Comparison of ENCODE assay signal across 39 cellular contexts in the genomic region with DNA sequence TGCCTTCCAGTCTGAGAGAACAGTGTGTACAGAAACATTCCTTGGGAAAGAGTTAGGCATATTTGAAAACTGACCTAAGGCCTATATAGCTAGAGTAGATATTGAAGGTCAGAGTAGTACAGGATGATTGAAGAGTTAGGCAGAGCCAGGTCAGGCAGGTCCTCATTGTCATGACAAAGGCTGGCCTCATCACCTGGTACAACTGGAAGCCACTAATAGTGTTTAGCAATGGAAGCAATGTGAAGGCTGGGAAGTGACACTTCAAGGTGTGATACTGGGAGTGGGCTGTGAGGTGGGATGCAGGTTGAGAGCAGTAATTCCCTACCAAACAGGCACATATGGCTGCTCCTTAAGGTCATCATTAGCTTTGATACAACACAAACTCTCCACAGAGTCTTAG.
"Had no signal": no experiment of that assay in that cellular context is flagged by ENCODE, and none has a peak within 500 bp of the region (broad histone marks: within the 10 kb centered on the region; RNA-seq: fewer than 3 reads in every experiment).

No MANE protein-coding gene starts in this region.

- H3K27me3 Mint-ChIP-seq: activated CD4-positive, alpha-beta memory T cell treated with anti-CD3 and anti-CD28 coated beads, Interleukin-2, amount 10 ng/mL, durations not matched to agents 7 days and 5 days; activated CD4-positive, alpha-beta T cell treated with anti-CD3 and anti-CD28 coated beads, Interleukin-2, amount 10 ng/mL, durations not matched to agents 7 days and 5 days; activated naive CD8-positive, alpha-beta T cell treated with anti-CD3 and anti-CD28 coated beads, Interleukin-2, amount 10 ng/mL, durations not matched to agents 7 days and 5 days; activated naive CD8-positive, alpha-beta T cell treated with anti-CD3 and anti-CD28 coated beads, Interleukin-2, amount 50 U/mL, for 24 hours; brain; central memory CD8-positive, alpha-beta T cell had no signal

- H3K4me1 Mint-ChIP-seq: activated CD4-positive, alpha-beta memory T cell treated with anti-CD3 and anti-CD28 coated beads, Interleukin-2, amount 10 ng/mL, durations not matched to agents 7 days and 5 days; activated CD4-positive, alpha-beta T cell treated with anti-CD3 and anti-CD28 coated beads for 36 hours; activated CD4-positive, alpha-beta T cell treated with anti-CD3 and anti-CD28 coated beads, Interleukin-2, amount 10 ng/mL, durations not matched to agents 7 days and 5 days; activated CD8-positive, alpha-beta memory T cell treated with anti-CD3 and anti-CD28 coated beads, Interleukin-2, amount 10 ng/mL, durations not matched to agents 7 days and 5 days; activated naive CD4-positive, alpha-beta T cell treated with anti-CD3 and anti-CD28 coated beads, Interleukin-2, amount 10 ng/mL, durations not matched to agents 7 days and 5 days; activated naive CD4-positive, alpha-beta T cell treated with anti-CD3 and anti-CD28 coated beads, Interleukin-2, amount 50 U/mL, for 24 hours; activated naive CD8-positive, alpha-beta T cell treated with anti-CD3 and anti-CD28 coated beads, Interleukin-2, amount 10 ng/mL, durations not matched to agents 7 days and 5 days; activated naive CD8-positive, alpha-beta T cell treated with anti-CD3 and anti-CD28 coated beads, Interleukin-2, amount 50 U/mL, for 24 hours; central memory CD8-positive, alpha-beta T cell had no signal

- H3K9me3 ChIP-seq: ascending aorta had no signal

- H3K4me1 ChIP-seq: ascending aorta had no signal

- ATAC-seq: activated CD4-positive, alpha-beta T cell treated with anti-CD3 and anti-CD28 coated beads for 36 hours; activated CD4-positive, CD25-positive, alpha-beta regulatory T cell treated with anti-CD3 and anti-CD28 coated beads, Interleukin-2, amount 50 U/mL, for 24 hours; activated CD8-positive, alpha-beta memory T cell treated with anti-CD3 and anti-CD28 coated beads, Interleukin-2, amount 10 ng/mL, durations not matched to agents 7 days and 5 days; activated CD8-positive, alpha-beta T cell treated with anti-CD3 and anti-CD28 coated beads, Interleukin-2, amount 10 ng/mL, durations not matched to agents 7 days and 5 days; activated naive CD8-positive, alpha-beta T cell treated with anti-CD3 and anti-CD28 coated beads, Interleukin-2, amount 50 U/mL, for 24 hours had no signal

- FAIRE-seq: bronchial epithelial cell, TTC549 had no signal

- H3K4me3 ChIP-seq: ascending aorta, cardiac muscle cell had no signal

- H3K27ac ChIP-seq: ascending aorta, cardiac muscle cell, VCaP had no signal

- H3K4me3 Mint-ChIP-seq: activated CD4-positive, alpha-beta memory T cell treated with anti-CD3 and anti-CD28 coated beads, Interleukin-2, amount 10 ng/mL, durations not matched to agents 7 days and 5 days; activated CD4-positive, alpha-beta T cell treated with anti-CD3 and anti-CD28 coated beads for 36 hours; activated CD4-positive, alpha-beta T cell treated with anti-CD3 and anti-CD28 coated beads, Interleukin-2, amount 10 ng/mL, durations not matched to agents 7 days and 5 days; activated CD8-positive, alpha-beta memory T cell treated with anti-CD3 and anti-CD28 coated beads, Interleukin-2, amount 10 ng/mL, durations not matched to agents 7 days and 5 days; activated CD8-positive, alpha-beta T cell treated with anti-CD3 and anti-CD28 coated beads, Interleukin-2, amount 10 ng/mL, durations not matched to agents 7 days and 5 days; activated naive CD4-positive, alpha-beta T cell treated with anti-CD3 and anti-CD28 coated beads, Interleukin-2, amount 10 ng/mL, durations not matched to agents 7 days and 5 days; activated naive CD4-positive, alpha-beta T cell treated with anti-CD3 and anti-CD28 coated beads, Interleukin-2, amount 50 U/mL, for 24 hours; activated naive CD8-positive, alpha-beta T cell; activated naive CD8-positive, alpha-beta T cell treated with anti-CD3 and anti-CD28 coated beads, Interleukin-2, amount 10 ng/mL, durations not matched to agents 7 days and 5 days; activated naive CD8-positive, alpha-beta T cell treated with anti-CD3 and anti-CD28 coated beads, Interleukin-2, amount 50 U/mL, for 24 hours; activated T-cell treated with anti-CD3 and anti-CD28 coated beads, Interleukin-2, amount 50 U/mL, for 24 hours; brain; central memory CD8-positive, alpha-beta T cell; T-helper 1 cell treated with Interleukin-12 subunit alpha and Interleukin-12 subunit beta and Interleukin-4 antibody, amounts not matched to agents 30 μg/mL and 1 μg/mL, for 36 hours; T-helper 2 cell treated with Interferon-gamma antibody and Interleukin-4, amounts not matched to agents 5 μg/mL and 100 μg/mL, for 36 hours had no signal

- DNase-seq: activated CD4-positive, alpha-beta memory T cell treated with anti-CD3 and anti-CD28 coated beads, Interleukin-2, amount 10 ng/mL, durations not matched to agents 7 days and 5 days; activated CD4-positive, alpha-beta T cell treated with anti-CD3 and anti-CD28 coated beads for 1 hour; activated CD4-positive, alpha-beta T cell treated with anti-CD3 and anti-CD28 coated beads for 36 hours; activated CD4-positive, alpha-beta T cell treated with anti-CD3 and anti-CD28 coated beads for 48 hours; activated CD4-positive, alpha-beta T cell treated with anti-CD3 and anti-CD28 coated beads, Interleukin-2, amount 10 ng/mL, durations not matched to agents 7 days and 5 days; activated CD4-positive, alpha-beta T cell treated with anti-CD3 and anti-CD28 coated beads, Interleukin-2, amount 50 U/mL, for 48 hours; activated CD4-positive, CD25-positive, alpha-beta regulatory T cell; activated CD8-positive, alpha-beta memory T cell treated with anti-CD3 and anti-CD28 coated beads for 24 hours; activated CD8-positive, alpha-beta memory T cell treated with anti-CD3 and anti-CD28 coated beads, Interleukin-2, amount 10 ng/mL, durations not matched to agents 7 days and 5 days; activated CD8-positive, alpha-beta memory T cell treated with anti-CD3 and anti-CD28 coated beads, Interleukin-2, amount 50 U/mL, for 48 hours; activated CD8-positive, alpha-beta T cell treated with anti-CD3 and anti-CD28 coated beads, Interleukin-2, amount 10 ng/mL, durations not matched to agents 7 days and 5 days; activated effector memory CD4-positive, alpha-beta T cell treated with Interleukin-2 at 50 U/mL for 16 hours; activated gamma-delta T cell; activated naive CD4-positive, alpha-beta T cell treated with anti-CD3 and anti-CD28 coated beads, Interleukin-2, amount 10 ng/mL, durations not matched to agents 7 days and 5 days; activated naive CD4-positive, alpha-beta T cell treated with Interleukin-2 at 50 U/mL for 16 hours; activated naive CD8-positive, alpha-beta T cell treated with anti-CD3 and anti-CD28 coated beads, Interleukin-2, amount 10 ng/mL, durations not matched to agents 7 days and 5 days; activated naive CD8-positive, alpha-beta T cell treated with anti-CD3 and anti-CD28 coated beads, Interleukin-2, amount 50 U/mL, for 24 hours; activated T-cell treated with anti-CD3 and anti-CD28 coated beads, Interleukin-2, amount 50 U/mL, for 24 hours; activated T-cell treated with anti-CD3 and anti-CD28 coated beads, Interleukin-2, amount 50 U/mL, for 48 hours; amygdala; anterior cingulate cortex; caudate nucleus; cerebellar nuclear complex; T-helper 1 cell; T-helper 2 cell; T-helper 9 cell had no signal

- H3K27ac Mint-ChIP-seq: activated CD4-positive, alpha-beta memory T cell treated with anti-CD3 and anti-CD28 coated beads, Interleukin-2, amount 10 ng/mL, durations not matched to agents 7 days and 5 days; activated CD4-positive, alpha-beta T cell treated with anti-CD3 and anti-CD28 coated beads for 36 hours; activated CD4-positive, alpha-beta T cell treated with anti-CD3 and anti-CD28 coated beads, Interleukin-2, amount 10 ng/mL, durations not matched to agents 7 days and 5 days; activated CD8-positive, alpha-beta memory T cell treated with anti-CD3 and anti-CD28 coated beads, Interleukin-2, amount 10 ng/mL, durations not matched to agents 7 days and 5 days; activated CD8-positive, alpha-beta T cell treated with anti-CD3 and anti-CD28 coated beads, Interleukin-2, amount 10 ng/mL, durations not matched to agents 7 days and 5 days; activated naive CD4-positive, alpha-beta T cell treated with anti-CD3 and anti-CD28 coated beads, Interleukin-2, amount 10 ng/mL, durations not matched to agents 7 days and 5 days; activated naive CD4-positive, alpha-beta T cell treated with anti-CD3 and anti-CD28 coated beads, Interleukin-2, amount 50 U/mL, for 24 hours; activated naive CD8-positive, alpha-beta T cell; activated naive CD8-positive, alpha-beta T cell treated with anti-CD3 and anti-CD28 coated beads, Interleukin-2, amount 10 ng/mL, durations not matched to agents 7 days and 5 days; activated naive CD8-positive, alpha-beta T cell treated with anti-CD3 and anti-CD28 coated beads, Interleukin-2, amount 50 U/mL, for 24 hours; activated T-cell treated with anti-CD3 and anti-CD28 coated beads, Interleukin-2, amount 50 U/mL, for 24 hours; activated T-helper 2 cell treated with anti-CD3 and anti-CD28 coated beads, Interferon-gamma antibody, Interleukin-2, Interleukin-4, amounts not matched to agents 10 μg/mL and 5 μg/mL and 100 μg/mL, durations not matched to agents 14 hours and 24 hours and 36 hours; T-helper 1 cell treated with Interleukin-12 subunit alpha and Interleukin-12 subunit beta and Interleukin-4 antibody, amounts not matched to agents 30 μg/mL and 1 μg/mL, for 36 hours; T-helper 2 cell treated with Interferon-gamma antibody and Interleukin-4, amounts not matched to agents 5 μg/mL and 100 μg/mL, for 36 hours had no signal

- H3K36me3 Mint-ChIP-seq: activated CD8-positive, alpha-beta memory T cell treated with anti-CD3 and anti-CD28 coated beads, Interleukin-2, amount 10 ng/mL, durations not matched to agents 7 days and 5 days; activated naive CD4-positive, alpha-beta T cell treated with anti-CD3 and anti-CD28 coated beads, Interleukin-2, amount 10 ng/mL, durations not matched to agents 7 days and 5 days; activated naive CD4-positive, alpha-beta T cell treated with anti-CD3 and anti-CD28 coated beads, Interleukin-2, amount 50 U/mL, for 24 hours; activated naive CD8-positive, alpha-beta T cell; activated naive CD8-positive, alpha-beta T cell treated with anti-CD3 and anti-CD28 coated beads, Interleukin-2, amount 10 ng/mL, durations not matched to agents 7 days and 5 days; brain had no signal

- H3K9me3 Mint-ChIP-seq: activated CD4-positive, alpha-beta memory T cell treated with anti-CD3 and anti-CD28 coated beads, Interleukin-2, amount 10 ng/mL, durations not matched to agents 7 days and 5 days; activated CD4-positive, alpha-beta T cell treated with anti-CD3 and anti-CD28 coated beads, Interleukin-2, amount 10 ng/mL, durations not matched to agents 7 days and 5 days; activated naive CD4-positive, alpha-beta T cell treated with anti-CD3 and anti-CD28 coated beads, Interleukin-2, amount 10 ng/mL, durations not matched to agents 7 days and 5 days; activated naive CD4-positive, alpha-beta T cell treated with anti-CD3 and anti-CD28 coated beads, Interleukin-2, amount 50 U/mL, for 24 hours; activated naive CD8-positive, alpha-beta T cell treated with anti-CD3 and anti-CD28 coated beads, Interleukin-2, amount 10 ng/mL, durations not matched to agents 7 days and 5 days; activated naive CD8-positive, alpha-beta T cell treated with anti-CD3 and anti-CD28 coated beads, Interleukin-2, amount 50 U/mL, for 24 hours; activated T-cell treated with anti-CD3 and anti-CD28 coated beads, Interleukin-2, amount 50 U/mL, for 24 hours; activated T-helper 2 cell treated with anti-CD3 and anti-CD28 coated beads, Interferon-gamma antibody, Interleukin-2, Interleukin-4, amounts not matched to agents 10 μg/mL and 5 μg/mL and 100 μg/mL, durations not matched to agents 14 hours and 24 hours and 36 hours; central memory CD8-positive, alpha-beta T cell; T-helper 1 cell treated with Interleukin-12 subunit alpha and Interleukin-12 subunit beta and Interleukin-4 antibody, amounts not matched to agents 30 μg/mL and 1 μg/mL, for 36 hours; T-helper 2 cell treated with Interferon-gamma antibody and Interleukin-4, amounts not matched to agents 5 μg/mL and 100 μg/mL, for 36 hours had no signal

- H3K27me3 ChIP-seq: ascending aorta, cardiac muscle cell had no signal

- H3K36me3 ChIP-seq: ascending aorta, cardiac muscle cell had no signal
